In the genomic region with DNA sequence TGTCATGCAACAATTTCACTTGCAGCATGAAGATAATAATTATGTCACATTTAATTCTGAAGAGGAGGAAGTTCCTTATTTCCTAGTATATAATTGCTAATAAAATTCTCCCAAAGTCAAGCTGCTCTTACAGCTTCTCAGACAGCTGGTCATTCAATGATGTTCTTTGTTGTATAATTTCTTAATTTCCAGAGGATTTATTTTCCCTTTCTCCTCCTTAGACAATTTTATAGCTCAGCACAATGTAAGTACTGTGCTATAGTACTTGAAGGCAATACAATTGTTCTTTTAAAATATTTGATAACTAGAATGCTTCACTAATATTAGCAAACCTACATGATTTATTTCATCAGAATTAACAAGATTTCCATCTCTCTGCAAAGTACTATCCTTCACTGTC, we compare ENCODE assay signal across 16 cellular contexts.
A peak's percentile ranks its signal among the peaks of the same experiment; 100 is the strongest.
DNase-seq lines count a peak whose midpoint lies in the region; ATAC-seq, FAIRE-seq and TF ChIP-seq lines count a peak whose summit lies in the region.
"Had no signal": no experiment of that assay in that cellular context is flagged by ENCODE, and none has a peak within 500 bp of the region (broad histone marks: within the 10 kb centered on the region; RNA-seq: fewer than 3 reads in every experiment).

No MANE protein-coding gene starts in this region.

- peaks cover 68% of the 10 kb centered on the region for H3K36me3 Mint-ChIP-seq in CD8-positive, alpha-beta T cell
- H3K36me3 Mint-ChIP-seq in T-helper 17 cell (ENCODE audit: low read depth) = peaks cover 2% of the 10 kb centered on the region
- peaks cover 15 to 73% (median 25%) of the 10 kb centered on the region in 3 donors for H3K36me3 Mint-ChIP-seq in naive thymus-derived CD8-positive, alpha-beta T cell

- POLR2A ChIA-PET in A673 (lab: Charles Lee; ENCODE audit: low non-redundant PET) = no interaction called here
- POLR2A ChIA-PET in CD8-positive, alpha-beta T cell (lab: Charles Lee) = no interaction called here
- POLR2A ChIA-PET in naive thymus-derived CD8-positive, alpha-beta T cell (lab: Charles Lee) = no interaction called here

- no peak for ATAC-seq in CD8-positive, alpha-beta T cell
- ATAC-seq in T-helper 17 cell (no peak), GM21786 (IDR thresholded peaks at IDR 0.05; ENCODE audit: unreplicated experiment) (no peak)
- ATAC-seq in naive thymus-derived CD8-positive, alpha-beta T cell = no peak
- ATAC-seq: HCT116 had no signal

- H3K4me1 Mint-ChIP-seq in CD8-positive, alpha-beta T cell (ENCODE audit: low read depth) = peaks cover 13% of the 10 kb centered on the region
- H3K4me1 Mint-ChIP-seq in T-helper 17 cell = peaks cover 13% of the 10 kb centered on the region
- H3K4me1 Mint-ChIP-seq in naive thymus-derived CD8-positive, alpha-beta T cell = peaks cover 5 to 7% (median 6%) of the 10 kb centered on the region in 4 donors
- H3K4me1 Mint-ChIP-seq: CD14-positive monocyte had no signal

- H3K4me1 ChIP-seq in A673 (ENCODE audit: insufficient read depth, low read length, poor library complexity, severe bottlenecking) = peaks cover 9% of the 10 kb centered on the region
- H3K4me1 ChIP-seq in CD8-positive, alpha-beta T cell (ENCODE audit: insufficient read depth, low read length) = no peaks in the 10 kb centered on the region

- no peak overlapping the region for H3K4me3 ChIP-seq in A673 (ENCODE audit: low read depth, low read length, poor library complexity, severe bottlenecking)
- H3K4me3 ChIP-seq in CD8-positive, alpha-beta T cell (ENCODE audit: low read depth, low read length) = no peak overlapping the region
- H3K4me3 ChIP-seq: GM23248 had no signal

- intact Hi-C loops in A673 (cut with micrococcal nuclease; ENCODE audit: unreplicated experiment) = loop anchor here (10.0 kb wide), 1 partner anchor 57 kb away; no protein-coding TSS in a partner anchor
- intact Hi-C loops in CD8-positive, alpha-beta T cell (cut with DNase I, micrococcal nuclease) = loop anchor here (5.0 kb wide), 2 partner anchors 39 to 139 kb away; no protein-coding TSS in a partner anchor

- H3K9me3 ChIP-seq in A673 (ENCODE audit: low read depth, low read length, poor library complexity, severe bottlenecking) (no peaks in the 10 kb centered on the region), T-helper 17 cell (ENCODE audit: control insufficient read depth, low read length, poor library complexity, severe bottlenecking) (no peaks in the 10 kb centered on the region)
- H3K9me3 ChIP-seq in CD8-positive, alpha-beta T cell (ENCODE audit: low read length) = no peaks in the 10 kb centered on the region

- DNase-seq in A673 (ENCODE audit: low spot score) = peak; percentile 50
- no peak for DNase-seq in CD8-positive, alpha-beta T cell
- no peak for DNase-seq in T-helper 17 cell
- DNase-seq in GM10266 (ENCODE audit: extremely low spot score) = no peak
- DNase-seq in naive thymus-derived CD8-positive, alpha-beta T cell = no peak
- no peak for DNase-seq in EL
- DNase-seq: DMS79, GM23248 had no signal

- no peaks in the 10 kb centered on the region for H3K27me3 Mint-ChIP-seq in CD8-positive, alpha-beta T cell (ENCODE audit: low read depth)
- H3K27me3 Mint-ChIP-seq in T-helper 17 cell = no peaks in the 10 kb centered on the region
- no peaks in the 10 kb centered on the region for H3K27me3 Mint-ChIP-seq in naive thymus-derived CD8-positive, alpha-beta T cell

- TF ChIP-seq CTCF in A673 (conservative IDR thresholded peaks at IDR 0.05; ENCODE audit: low read depth, low read length) = no peak
- TF ChIP-seq CTCF in CD8-positive, alpha-beta T cell (IDR thresholded peaks at IDR 0.05) = no peak
- no peak for TF ChIP-seq CTCF in GM10266 (IDR thresholded peaks at IDR 0.05; ENCODE audit: control insufficient read depth, insufficient read depth, low read depth, missing control alignments)

- H3K9me3 Mint-ChIP-seq in CD8-positive, alpha-beta T cell = peaks cover 2% of the 10 kb centered on the region
- peaks cover 0 to 3% (median 0%) of the 10 kb centered on the region in 9 donors for H3K9me3 Mint-ChIP-seq in naive thymus-derived CD8-positive, alpha-beta T cell

- H3K4me3 Mint-ChIP-seq in CD8-positive, alpha-beta T cell = no peak overlapping the region
- H3K4me3 Mint-ChIP-seq in T-helper 17 cell = no peak overlapping the region
- H3K4me3 Mint-ChIP-seq in naive thymus-derived CD8-positive, alpha-beta T cell = no peak overlapping the region
- H3K4me3 Mint-ChIP-seq: CD14-positive monocyte had no signal

- BruUV-seq in A673 (replicated peaks; lab: Mats Ljungman, UMichigan) = no TSS peak

- no peaks in the 10 kb centered on the region for H3K27me3 ChIP-seq in A673 (replicated peaks; ENCODE audit: insufficient read depth, low read depth, low read length, poor library complexity)
- no peaks in the 10 kb centered on the region for H3K27me3 ChIP-seq in CD8-positive, alpha-beta T cell (ENCODE audit: insufficient read depth, low read length)

- no peaks in the 10 kb centered on the region for H3K36me3 ChIP-seq in A673 (ENCODE audit: insufficient read depth, low read length, poor library complexity, severe bottlenecking)
- no peaks in the 10 kb centered on the region for H3K36me3 ChIP-seq in CD8-positive, alpha-beta T cell (ENCODE audit: insufficient read depth, low read length)

- H3K27ac ChIP-seq in A673 (ENCODE audit: low read depth, low read length, poor library complexity, severe bottlenecking) = no peak overlapping the region
- H3K27ac ChIP-seq in CD8-positive, alpha-beta T cell (ENCODE audit: low read depth, low read length) = no peak overlapping the region
- H3K27ac ChIP-seq: GM23248, HL-60 had no signal

- CTCF ChIA-PET in A673 (lab: Charles Lee) = no interaction called here
- CTCF ChIA-PET in CD8-positive, alpha-beta T cell (lab: Charles Lee) = no interaction called here

- H3K27ac Mint-ChIP-seq in CD8-positive, alpha-beta T cell = peak overlapping the region; percentile 14
- H3K27ac Mint-ChIP-seq in T-helper 17 cell = peak overlapping the region; percentile 61
- H3K27ac Mint-ChIP-seq in naive thymus-derived CD8-positive, alpha-beta T cell = peak overlapping the region in 4 of 10 donors; percentile 2 to 64 (median 39)
- H3K27ac Mint-ChIP-seq: CD14-positive monocyte had no signal

- peak; percentile 56 for FAIRE-seq in islet of Langerhans (lab: Jason Lieb, UNC)
- FAIRE-seq: GM12892, GM19239, H54 had no signal
